Comparison of ENCODE assay signal across 1 cellular context in the genomic region with DNA sequence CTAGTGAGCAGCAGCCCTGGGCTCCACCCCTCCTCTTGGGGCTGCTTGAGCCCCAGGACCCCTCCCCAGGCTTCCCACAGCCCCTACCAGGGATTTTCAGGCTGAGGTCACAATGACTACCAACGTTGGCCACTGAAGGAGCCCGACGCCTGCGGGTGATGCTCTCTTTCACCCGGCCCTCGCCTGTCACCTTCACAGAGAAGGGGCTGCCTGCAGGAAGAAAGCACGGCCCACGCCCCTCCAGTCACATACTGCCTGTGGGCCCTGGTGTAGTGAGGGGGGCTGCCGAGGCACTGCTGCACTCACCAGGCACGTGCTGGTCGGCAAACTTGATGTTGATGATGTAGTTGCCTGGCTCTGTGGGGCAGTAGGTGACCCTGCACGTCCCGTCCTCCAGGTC.
TF ChIP-seq lines count a peak whose summit lies in the region.

No MANE protein-coding gene starts in this region.

TF ChIP-seq in IMR-90, 13 proteins besides CTCF, POLR2A, EP300 and RAD21:
- TF ChIP-seq SMC3 (IDR thresholded peaks at IDR 0.05; ENCODE audit: low read depth, low read length) (no peak), MAFK (IDR thresholded peaks at IDR 0.05; ENCODE audit: low read depth, low read length) (no peak), MAZ (IDR thresholded peaks at IDR 0.05; ENCODE audit: borderline replicate concordance, low read depth, low read length) (no peak), FOS (IDR thresholded peaks at IDR 0.05; ENCODE audit: low read depth, low read length) (no peak), MXI1 (IDR thresholded peaks at IDR 0.05; ENCODE audit: borderline replicate concordance, low read depth, low read length) (no peak), NFE2L2 (IDR thresholded peaks at IDR 0.05; ENCODE audit: low read depth, low read length) (no peak), RCOR1 (IDR thresholded peaks at IDR 0.05; ENCODE audit: insufficient replicate concordance, low read length) (no peak), RFX5 (IDR thresholded peaks at IDR 0.05; ENCODE audit: low read depth, low read length) (no peak), CEBPB (IDR thresholded peaks at IDR 0.05; ENCODE audit: low read depth, low read length) (no peak), CHD1 (IDR thresholded peaks at IDR 0.05; ENCODE audit: low read depth, low read length) (no peak), BHLHE40 (IDR thresholded peaks at IDR 0.05; ENCODE audit: low read depth, low read length) (no peak)
- TF ChIP-seq, protein P1, sequence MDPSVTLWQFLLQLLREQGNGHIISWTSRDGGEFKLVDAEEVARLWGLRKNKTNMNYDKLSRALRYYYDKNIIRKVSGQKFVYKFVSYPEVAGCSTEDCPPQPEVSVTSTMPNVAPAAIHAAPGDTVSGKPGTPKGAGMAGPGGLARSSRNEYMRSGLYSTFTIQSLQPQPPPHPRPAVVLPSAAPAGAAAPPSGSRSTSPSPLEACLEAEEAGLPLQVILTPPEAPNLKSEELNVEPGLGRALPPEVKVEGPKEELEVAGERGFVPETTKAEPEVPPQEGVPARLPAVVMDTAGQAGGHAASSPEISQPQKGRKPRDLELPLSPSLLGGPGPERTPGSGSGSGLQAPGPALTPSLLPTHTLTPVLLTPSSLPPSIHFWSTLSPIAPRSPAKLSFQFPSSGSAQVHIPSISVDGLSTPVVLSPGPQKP (IDR thresholded peaks at IDR 0.05; ENCODE audit: borderline replicate concordance, low read depth, low read length), result no peak
- TF ChIP-seq, protein P2, sequence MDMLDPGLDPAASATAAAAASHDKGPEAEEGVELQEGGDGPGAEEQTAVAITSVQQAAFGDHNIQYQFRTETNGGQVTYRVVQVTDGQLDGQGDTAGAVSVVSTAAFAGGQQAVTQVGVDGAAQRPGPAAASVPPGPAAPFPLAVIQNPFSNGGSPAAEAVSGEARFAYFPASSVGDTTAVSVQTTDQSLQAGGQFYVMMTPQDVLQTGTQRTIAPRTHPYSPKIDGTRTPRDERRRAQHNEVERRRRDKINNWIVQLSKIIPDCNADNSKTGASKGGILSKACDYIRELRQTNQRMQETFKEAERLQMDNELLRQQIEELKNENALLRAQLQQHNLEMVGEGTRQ (IDR thresholded peaks at IDR 0.05; ENCODE audit: low read depth, low read length), result no peak
TF ChIP-seq in IMR-90: peak in this region for 0.
